ENCODE assay signal across 16 cellular contexts in genomic region chr3:180690061-180690460, GRCh38. TPM values are rescaled to one million over a fixed set of nuclear protein-coding genes. Genes with fewer than 3 reads are reported as not detected.
DNase-seq lines count a peak whose midpoint lies in the region; TF ChIP-seq lines count a peak whose summit lies in the region.
"Had no signal": no experiment of that assay in that cellular context is flagged by ENCODE, and none has a peak within 500 bp of the region (broad histone marks: within the 10 kb centered on the region; RNA-seq: fewer than 3 reads in every experiment).

No MANE protein-coding gene starts in this region.

- H3K4me1 ChIP-seq in OCI-LY3 (ENCODE audit: low read length) (peaks cover 10% of the 10 kb centered on the region), uterus (no peaks in the 10 kb centered on the region), adrenal gland (replicated peaks in 1 of 2) (no peaks in the 10 kb centered on the region)
- H3K4me1 ChIP-seq: SJSA1 had no signal

- peak; percentile 47 for TF ChIP-seq CTCF in OCI-LY3 (IDR thresholded peaks at IDR 0.05; ENCODE audit: low read depth, low read length)
- TF ChIP-seq CTCF in uterus (IDR thresholded peaks at IDR 0.05), result no peak
- no peak for TF ChIP-seq CTCF in adrenal gland (IDR thresholded peaks at IDR 0.05)

- no peaks in the 10 kb centered on the region for H3K9me3 ChIP-seq in OCI-LY3 (ENCODE audit: insufficient read depth, low read length)
- no peaks in the 10 kb centered on the region for H3K9me3 ChIP-seq in uterus
- H3K9me3 ChIP-seq in adrenal gland (replicated peaks in 1 of 3), result no peaks in the 10 kb centered on the region
- H3K9me3 ChIP-seq: neutrophil, SJSA1 had no signal

- H3K27ac ChIP-seq in OCI-LY3 (ENCODE audit: low read length) (no peak overlapping the region), uterus (no peak overlapping the region), adrenal gland (no peak overlapping the region)
- H3K27ac ChIP-seq: 22Rv1, neutrophil, SJSA1 had no signal

- H3K27me3 ChIP-seq in OCI-LY3 (ENCODE audit: low read depth, low read length) (no peaks in the 10 kb centered on the region), uterus (no peaks in the 10 kb centered on the region), adrenal gland (no peaks in the 10 kb centered on the region)
- H3K27me3 ChIP-seq: neutrophil had no signal

- intact Hi-C loops in uterus (cut with DNase I; ENCODE audit: low total_unique reads), result no loop called here
- intact Hi-C loops in adrenal gland (cut with DNase I), result no loop called here

- no peak overlapping the region for H2AFZ ChIP-seq in OCI-LY3 (ENCODE audit: low read depth, low read length)

- H3K36me3 ChIP-seq in OCI-LY3 (replicated peaks; ENCODE audit: low read depth, low read length) (no peaks in the 10 kb centered on the region), uterus (no peaks in the 10 kb centered on the region), adrenal gland (replicated peaks in 1 of 2) (no peaks in the 10 kb centered on the region)
- H3K36me3 ChIP-seq: neutrophil, SJSA1 had no signal

- 3 to 12% (median 7%) methylated on average over 1 of the region's 1 CpG for WGBS in adrenal gland, 4 donors

- H3K9ac ChIP-seq in OCI-LY3 (ENCODE audit: low read length), result no peak overlapping the region

- TF ChIP-seq POLR2A in uterus (IDR thresholded peaks at IDR 0.05) (no peak), adrenal gland (IDR thresholded peaks at IDR 0.05) (no peak)

- no peaks in the 10 kb centered on the region for H3K79me2 ChIP-seq in OCI-LY3 (ENCODE audit: low read length)

- no peaks in the 10 kb centered on the region for H4K20me1 ChIP-seq in OCI-LY3 (ENCODE audit: insufficient read depth, low read length)

- H3K4me3 ChIP-seq in OCI-LY3 (ENCODE audit: low read length), result no peak overlapping the region
- no peak overlapping the region for H3K4me3 ChIP-seq in uterus
- no peak overlapping the region for H3K4me3 ChIP-seq in adrenal gland
- H3K4me3 ChIP-seq: SJSA1 had no signal

- no peak overlapping the region for H3K4me2 ChIP-seq in OCI-LY3 (ENCODE audit: low read length)

- peak; percentile 17 for DNase-seq in DMS153 treated with DMSO at 0.1 percent for 48 hours (lab: John Stamatoyannopoulos, UW; ENCODE audit: unreplicated experiment)
- no peak for DNase-seq in DMS153 (lab: John Stamatoyannopoulos, UW)
- DNase-seq in Kasumi-1 (lab: John Stamatoyannopoulos, UW), result peak; percentile 3 to 9
- DNase-seq in myocyte (ENCODE audit: low read depth), result peak; percentile 1
- no peak for DNase-seq in uterus
- no peak for DNase-seq in adrenal gland
- no peak for DNase-seq in activated CD4-positive, CD25-positive, alpha-beta regulatory T cell (lab: John Stamatoyannopoulos, UW)
- DNase-seq: activated CD8-positive, alpha-beta memory T cell treated with anti-CD3 and anti-CD28 coated beads for 24 hours; activated gamma-delta T cell; effector CD8-positive, alpha-beta T cell; foreskin melanocyte; stimulated activated naive CD8-positive, alpha-beta T cell treated with anti-CD3 and anti-CD28 coated beads, Interleukin-15, Interleukin-2, amounts not matched to agents 100 U/mL and 50 U/mL, for 24 hours had no signal

RNA-seq across cellular contexts. Expression of gene CCDC39, which starts 10.8 kb away (rescaled TPM):
- total RNA-seq in myocyte (0.05 TPM in 1 of 2 replicates, not detected in the other), uterus (1 to 10 TPM in 1 of 4 donors, not detected in 3; 1.5 TPM), adrenal gland (under 1 TPM in 2 of 8 donors, not detected in 6; 0.08 to 0.13 TPM)
- not detected for polyA plus RNA-seq in myocyte (2012)
- polyA plus RNA-seq in adrenal gland, result under 1 TPM in 1 of 3 donors, not detected in 2; 0.37 TPM
- total RNA-seq: SJSA1 had no signal

Comparison
In these comparisons a context has a peak if more than half of its experiments do, and no peak if none do; other contexts are left out.
1. DNase-seq: peak in DMS153 treated with DMSO at 0.1 percent for 48 hours (single experiment), Kasumi-1 (2 of 2) and myocyte (single experiment); none in DMS153 (single experiment), uterus (0 of 2), adrenal gland (0 of 7) and activated CD4-positive, CD25-positive, alpha-beta regulatory T cell (0 of 4).